Comparison of ENCODE assay signal across 10 cellular contexts in the genomic region with DNA sequence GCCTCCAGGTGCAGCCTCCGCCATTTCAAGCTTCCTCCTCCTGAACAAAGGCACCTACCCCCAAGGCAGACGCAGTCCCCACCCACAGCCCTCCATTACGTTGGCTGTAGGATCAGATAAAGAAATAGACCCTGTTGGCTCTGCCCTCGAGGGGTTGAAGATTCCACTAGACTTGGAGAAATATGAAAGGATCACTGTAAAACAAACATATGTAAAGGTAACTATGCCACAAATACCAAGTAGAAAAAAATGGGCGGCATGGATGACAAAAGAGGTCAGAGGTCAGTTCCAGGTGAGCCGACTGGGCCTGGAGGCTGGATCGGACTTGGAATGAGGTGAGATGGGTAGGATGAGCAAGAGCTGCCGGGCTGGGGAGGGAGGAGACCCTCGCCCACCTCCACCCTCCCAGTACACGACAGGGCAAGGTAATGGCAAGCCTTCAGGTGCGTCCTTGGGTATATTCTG.
DNase-seq lines count a peak whose midpoint lies in the region; ATAC-seq, FAIRE-seq and TF ChIP-seq lines count a peak whose summit lies in the region.
"Had no signal": no experiment of that assay in that cellular context is flagged by ENCODE, and none has a peak within 500 bp of the region (broad histone marks: within the 10 kb centered on the region; RNA-seq: fewer than 3 reads in every experiment).

No MANE protein-coding gene starts in this region.

- H3K4me1 ChIP-seq in A673 (ENCODE audit: insufficient read depth, low read length, poor library complexity, severe bottlenecking) (peaks cover 29% of the 10 kb centered on the region), Loucy (ENCODE audit: insufficient read depth, low read length, poor library complexity, severe bottlenecking) (peaks cover 21% of the 10 kb centered on the region)

- H3K9me2 ChIP-seq in Loucy (replicated peaks; ENCODE audit: low read depth, low read length) (no peaks in the 10 kb centered on the region), neural cell (ENCODE audit: insufficient read depth, low read length) (no peaks in the 10 kb centered on the region)

- TF ChIP-seq RAD21 in neural cell (conservative IDR thresholded peaks at IDR 0.05): no peak

- H3F3A ChIP-seq in Loucy (ENCODE audit: low read depth) (0 out of 2 replicates have a peak, but pooled peaks cover 5% of the 10 kb centered on the region), neural cell (ENCODE audit: insufficient read depth, low read length, poor library complexity, severe bottlenecking) (peaks cover 6% of the 10 kb centered on the region)

- CTCF ChIA-PET in A673 (lab: Charles Lee): interaction anchor here (0.9 kb wide), 1 partner anchor 83 kb away, joined by 3 read pairs; no protein-coding TSS in a partner anchor

- TF ChIP-seq POLR2A in H54 (IDR thresholded peaks at IDR 0.05; ENCODE audit: low read depth, low read length): no peak

- no peaks in the 10 kb centered on the region for H3K27me3 Mint-ChIP-seq in effector memory CD8-positive, alpha-beta T cell

- TF ChIP-seq EP300 in neural cell (conservative IDR thresholded peaks at IDR 0.05; ENCODE audit: poor library complexity, severe bottlenecking): no peak

- H3K4me3 Mint-ChIP-seq in effector memory CD8-positive, alpha-beta T cell: peak overlapping the region; percentile 64 to 68

- H3K79me2 ChIP-seq in Loucy (ENCODE audit: insufficient read depth, low read length) (peaks cover 40% of the 10 kb centered on the region), neural cell (replicated peaks; ENCODE audit: insufficient read depth, low read length) (peaks cover 28% of the 10 kb centered on the region)

- BruUV-seq in A673 (replicated peaks; lab: Mats Ljungman, UMichigan): no TSS peak

- no peak overlapping the region for H3K4me3 ChIP-seq in A673 (ENCODE audit: low read depth, low read length, poor library complexity, severe bottlenecking)
- H3K4me3 ChIP-seq in Loucy (ENCODE audit: low read length, poor library complexity, severe bottlenecking): peak overlapping the region; percentile 99
- peak overlapping the region; percentile 63 for H3K4me3 ChIP-seq in neural cell (ENCODE audit: low read length)

- H3K4me1 Mint-ChIP-seq in effector memory CD8-positive, alpha-beta T cell (ENCODE audit: low read depth in 2 of 2): peaks cover 22 to 23% of the 10 kb centered on the region in 2 donors

- intact Hi-C loops in A673 (cut with micrococcal nuclease; ENCODE audit: unreplicated experiment): no loop called here

- H4K20me1 ChIP-seq in Loucy (ENCODE audit: insufficient read depth, low read length, poor library complexity, severe bottlenecking): peaks cover 17% of the 10 kb centered on the region
- no peaks in the 10 kb centered on the region for H4K20me1 ChIP-seq in neural cell (ENCODE audit: insufficient read depth)

- H3K36me3 Mint-ChIP-seq in effector memory CD8-positive, alpha-beta T cell (ENCODE audit: insufficient read depth): peaks cover 4% of the 10 kb centered on the region

- H2AFZ ChIP-seq in Loucy (ENCODE audit: low read length) (no peak overlapping the region), neural cell (ENCODE audit: low read depth, low read length) (no peak overlapping the region)

- H3K4me2 ChIP-seq in Loucy (ENCODE audit: low read depth, low read length, poor library complexity, severe bottlenecking) (peak overlapping the region; percentile 80), neural cell (ENCODE audit: low read length) (peak overlapping the region; percentile 76)

- TF ChIP-seq CTCF in A673 (conservative IDR thresholded peaks at IDR 0.05; ENCODE audit: low read depth, low read length) (no peak), Loucy (conservative IDR thresholded peaks at IDR 0.05; ENCODE audit: low read length) (no peak), neural cell (IDR thresholded peaks at IDR 0.05; ENCODE audit: poor library complexity, severe bottlenecking) (no peak)

- H3K27ac ChIP-seq in A673 (ENCODE audit: low read depth, low read length, poor library complexity, severe bottlenecking): peak overlapping the region; percentile 84
- H3K27ac ChIP-seq in neural cell (ENCODE audit: low read length): peak overlapping the region; percentile 83

- no peak for FAIRE-seq in H54 (lab: Jason Lieb, UNC)
- FAIRE-seq: keratinocyte had no signal

- POLR2A ChIA-PET in A673 (lab: Charles Lee; ENCODE audit: low non-redundant PET): interaction anchor here (0.6 to 0.7 kb wide), 3 partner anchors 25 to 438 kb away, joined by 3 to 6 read pairs (median 4); no protein-coding TSS in a partner anchor

- no peaks in the 10 kb centered on the region for H3K9me3 Mint-ChIP-seq in effector memory CD8-positive, alpha-beta T cell

- peak overlapping the region; percentile 100 for H3K9ac ChIP-seq in Loucy (ENCODE audit: low read depth, low read length, poor library complexity, severe bottlenecking)
- peak overlapping the region; percentile 78 for H3K9ac ChIP-seq in neural cell (ENCODE audit: low read length)

- H3K36me3 ChIP-seq in A673 (ENCODE audit: insufficient read depth, low read length, poor library complexity, severe bottlenecking): peaks cover 2% of the 10 kb centered on the region
- H3K36me3 ChIP-seq in Loucy (ENCODE audit: insufficient read depth, low read length): peaks cover 10% of the 10 kb centered on the region; the same call in 1 of the 2 replicates
- no peaks in the 10 kb centered on the region for H3K36me3 ChIP-seq in neural cell (ENCODE audit: insufficient read depth, low read length)

- ATAC-seq in effector memory CD8-positive, alpha-beta T cell (replicated peaks): no peak

- H3K9me3 ChIP-seq in A673 (ENCODE audit: low read depth, low read length, poor library complexity, severe bottlenecking): no peaks in the 10 kb centered on the region
- H3K9me3 ChIP-seq in Loucy (ENCODE audit: insufficient read depth, low read depth, low read length): no peaks in the 10 kb centered on the region
- no peaks in the 10 kb centered on the region for H3K9me3 ChIP-seq in neural cell (ENCODE audit: low read length)

- DNase-seq in A673 (ENCODE audit: low spot score) (no peak), NCI-H1417 treated with DMSO at 0.1 percent for 48 hours (lab: John Stamatoyannopoulos, UW) (no peak), H54 (ENCODE audit: insufficient read length, low spot score) (no peak), NCI-H2227 (lab: John Stamatoyannopoulos, UW; ENCODE audit: unreplicated experiment) (no peak)
- DNase-seq in effector memory CD8-positive, alpha-beta T cell: no peak
- DNase-seq in activated CD4-positive, CD25-positive, alpha-beta regulatory T cell treated with anti-CD3 and anti-CD28 coated beads, Interleukin-2, amount 50 U/mL, for 72 hours: no peak
- DNase-seq: NCI-H2081 treated with DMSO at 0.1 percent for 48 hours had no signal

- H3K27me3 ChIP-seq in A673 (replicated peaks; ENCODE audit: insufficient read depth, low read depth, low read length, poor library complexity): no peaks in the 10 kb centered on the region
- H3K27me3 ChIP-seq in Loucy (ENCODE audit: insufficient read depth, low read length, poor library complexity, severe bottlenecking): no peaks in the 10 kb centered on the region
- H3K27me3 ChIP-seq in neural cell (ENCODE audit: insufficient read depth, low read depth, low read length): no peaks in the 10 kb centered on the region

- H3K27ac Mint-ChIP-seq in effector memory CD8-positive, alpha-beta T cell: peak overlapping the region in 1 of 2 donors; percentile 3

TF ChIP-seq in neural cell, 6 proteins besides CTCF, POLR2A, EP300 and RAD21:
- no peak for TF ChIP-seq SMC3 (conservative IDR thresholded peaks at IDR 0.05; ENCODE audit: poor library complexity)
- TF ChIP-seq POLR2AphosphoS5 (IDR thresholded peaks at IDR 0.05): no peak
- TF ChIP-seq, protein P1, sequence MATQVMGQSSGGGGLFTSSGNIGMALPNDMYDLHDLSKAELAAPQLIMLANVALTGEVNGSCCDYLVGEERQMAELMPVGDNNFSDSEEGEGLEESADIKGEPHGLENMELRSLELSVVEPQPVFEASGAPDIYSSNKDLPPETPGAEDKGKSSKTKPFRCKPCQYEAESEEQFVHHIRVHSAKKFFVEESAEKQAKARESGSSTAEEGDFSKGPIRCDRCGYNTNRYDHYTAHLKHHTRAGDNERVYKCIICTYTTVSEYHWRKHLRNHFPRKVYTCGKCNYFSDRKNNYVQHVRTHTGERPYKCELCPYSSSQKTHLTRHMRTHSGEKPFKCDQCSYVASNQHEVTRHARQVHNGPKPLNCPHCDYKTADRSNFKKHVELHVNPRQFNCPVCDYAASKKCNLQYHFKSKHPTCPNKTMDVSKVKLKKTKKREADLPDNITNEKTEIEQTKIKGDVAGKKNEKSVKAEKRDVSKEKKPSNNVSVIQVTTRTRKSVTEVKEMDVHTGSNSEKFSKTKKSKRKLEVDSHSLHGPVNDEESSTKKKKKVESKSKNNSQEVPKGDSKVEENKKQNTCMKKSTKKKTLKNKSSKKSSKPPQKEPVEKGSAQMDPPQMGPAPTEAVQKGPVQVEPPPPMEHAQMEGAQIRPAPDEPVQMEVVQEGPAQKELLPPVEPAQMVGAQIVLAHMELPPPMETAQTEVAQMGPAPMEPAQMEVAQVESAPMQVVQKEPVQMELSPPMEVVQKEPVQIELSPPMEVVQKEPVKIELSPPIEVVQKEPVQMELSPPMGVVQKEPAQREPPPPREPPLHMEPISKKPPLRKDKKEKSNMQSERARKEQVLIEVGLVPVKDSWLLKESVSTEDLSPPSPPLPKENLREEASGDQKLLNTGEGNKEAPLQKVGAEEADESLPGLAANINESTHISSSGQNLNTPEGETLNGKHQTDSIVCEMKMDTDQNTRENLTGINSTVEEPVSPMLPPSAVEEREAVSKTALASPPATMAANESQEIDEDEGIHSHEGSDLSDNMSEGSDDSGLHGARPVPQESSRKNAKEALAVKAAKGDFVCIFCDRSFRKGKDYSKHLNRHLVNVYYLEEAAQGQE (IDR thresholded peaks at IDR 0.05; ENCODE audit: borderline replicate concordance): no peak
- no peak for TF ChIP-seq TAF1 (IDR thresholded peaks at IDR 0.05; ENCODE audit: low read depth)
- no peak for TF ChIP-seq MXI1 (conservative IDR thresholded peaks at IDR 0.05; ENCODE audit: poor library complexity, severe bottlenecking)
- no peak for TF ChIP-seq EZH2 (IDR thresholded peaks at IDR 0.05; ENCODE audit: borderline replicate concordance, insufficient read depth, low read length, poor library complexity, severe bottlenecking)
